Comparison of ENCODE assay signal across 8 cellular contexts in the genomic region with DNA sequence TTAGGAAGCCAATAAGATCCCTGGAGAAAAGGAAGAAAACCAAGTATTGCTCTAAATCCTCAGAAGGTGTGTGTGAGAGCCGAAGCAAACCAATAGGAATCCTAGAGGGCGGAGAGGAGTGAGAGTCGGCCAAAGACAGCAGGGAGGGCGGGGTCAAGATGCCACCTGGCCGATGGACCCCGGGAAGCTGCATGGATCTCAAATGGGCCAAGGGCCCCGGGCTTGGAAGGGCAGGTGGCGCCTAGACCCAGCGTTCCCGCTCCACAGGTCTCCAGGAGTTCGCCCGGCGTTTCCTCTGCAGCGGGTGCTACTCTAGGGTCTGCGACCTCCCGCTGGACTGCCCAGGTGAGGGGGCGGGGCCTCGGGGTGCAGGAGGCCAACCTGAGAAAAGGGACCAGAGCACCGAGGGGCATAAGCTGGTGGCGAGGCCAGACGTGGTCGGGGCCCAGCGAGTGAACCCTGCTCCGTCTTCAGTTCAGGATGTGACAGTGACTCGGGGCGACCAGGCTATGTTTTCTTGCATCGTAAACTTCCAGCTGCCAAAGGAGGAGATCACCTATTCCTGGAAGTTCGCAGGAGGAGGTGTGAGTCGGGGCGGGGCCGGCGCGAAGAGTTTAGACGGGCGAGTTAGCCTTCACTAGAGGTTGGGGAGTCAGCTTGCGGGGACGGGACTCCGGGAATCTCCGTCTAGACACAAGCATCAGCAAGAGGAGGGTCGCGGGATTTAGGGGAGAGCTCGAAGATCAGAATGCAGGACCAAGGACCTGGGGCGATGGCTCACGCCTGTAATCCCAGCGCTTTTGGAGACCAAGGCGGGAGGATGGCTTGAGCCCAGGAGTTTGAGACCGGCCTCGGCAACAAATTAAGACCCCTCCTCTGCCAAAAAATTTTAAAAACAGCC. TPM values are rescaled to one million over a fixed set of nuclear protein-coding genes. Genes with fewer than 3 reads are reported as not detected.
DNase-seq lines count a peak whose midpoint lies in the region; ATAC-seq, FAIRE-seq and TF ChIP-seq lines count a peak whose summit lies in the region.

No MANE protein-coding gene starts in this region.

- DNase-seq in adrenal gland (peak; percentile 42 to 77 (median 59)), BE2C (no peak)

- TF ChIP-seq CTCF in adrenal gland (IDR thresholded peaks at IDR 0.05) (no peak), BE2C (IDR thresholded peaks at IDR 0.05; ENCODE audit: low read depth, low read length) (no peak)

- peaks cover 3% of the 10 kb centered on the region for H3K9me3 Mint-ChIP-seq in stimulated activated memory B cell treated with anti-CD40 and anti-IgM and Interleukin-4, amounts not matched to agents 10 μg/mL and 1 μg/mL and 100 μg/mL, for 72 hours

- H3K4me3 Mint-ChIP-seq in stimulated activated memory B cell treated with anti-CD40 and anti-IgM and Interleukin-4, amounts not matched to agents 10 μg/mL and 1 μg/mL and 100 μg/mL, for 72 hours = peak overlapping the region; percentile 88

- H3K4me1 Mint-ChIP-seq in stimulated activated memory B cell treated with anti-CD40 and anti-IgM and Interleukin-4, amounts not matched to agents 10 μg/mL and 1 μg/mL and 100 μg/mL, for 72 hours = peaks cover 39% of the 10 kb centered on the region

- H3K4me3 ChIP-seq in HUES64 (ENCODE audit: low read length) (peak overlapping the region; percentile 79), adrenal gland (peak overlapping the region in 1 of 4 donors; percentile 62), BE2C (ENCODE audit: low read depth, low read length) (no peak overlapping the region)

- H3K27ac ChIP-seq in HUES64 (ENCODE audit: low read depth, low read length) (peak overlapping the region; percentile 89; the same call in 1 of the 2 replicates), adrenal gland (peak overlapping the region; percentile 31 to 97 (median 78))

- H3K36me3 ChIP-seq in HUES64 (ENCODE audit: insufficient read depth, low read length) (peaks cover 40% of the 10 kb centered on the region), adrenal gland (replicated peaks in 1 of 2) (peaks cover 0 to 54% of the 10 kb centered on the region in 2 donors), BE2C (peaks cover 40% of the 10 kb centered on the region)

- H3K27ac Mint-ChIP-seq in stimulated activated memory B cell treated with anti-CD40 and anti-IgM and Interleukin-4, amounts not matched to agents 10 μg/mL and 1 μg/mL and 100 μg/mL, for 72 hours = peak overlapping the region; percentile 93

- no peak for ATAC-seq in stimulated activated memory B cell treated with anti-CD40 and anti-IgM and Interleukin-4, amounts not matched to agents 10 μg/mL and 1 μg/mL and 100 μg/mL, for 72 hours
- no peak for ATAC-seq in HG02763 (IDR thresholded peaks at IDR 0.05; ENCODE audit: unreplicated experiment)
- no peak for ATAC-seq in GM19397 (IDR thresholded peaks at IDR 0.05; ENCODE audit: unreplicated experiment)
- ATAC-seq in GM18511 (IDR thresholded peaks at IDR 0.05; ENCODE audit: unreplicated experiment) = no peak

- FAIRE-seq in islet of Langerhans (lab: Jason Lieb, UNC) = peak; percentile 45

- TF ChIP-seq POLR2A in adrenal gland (IDR thresholded peaks at IDR 0.05) = no peak

- peaks cover 34% of the 10 kb centered on the region for H3K27me3 Mint-ChIP-seq in stimulated activated memory B cell treated with anti-CD40 and anti-IgM and Interleukin-4, amounts not matched to agents 10 μg/mL and 1 μg/mL and 100 μg/mL, for 72 hours

- no peaks in the 10 kb centered on the region for H3K9me3 ChIP-seq in HUES64 (ENCODE audit: insufficient read depth, low read depth, low read length)
- no peaks in the 10 kb centered on the region for H3K9me3 ChIP-seq in adrenal gland (replicated peaks in 1 of 3)
- H3K9me3 ChIP-seq in BE2C = no peaks in the 10 kb centered on the region

- H3K9ac ChIP-seq in HUES64 (ENCODE audit: low read depth, low read length) = 0 out of 2 replicates have a peak overlapping the region, but pooled peaks have one; percentile 36

- WGBS in HUES64 = 9% methylated on average over 48 of the region's 48 CpGs
- 47 to 57% (median 51%) methylated on average over 29 to 48 of the region's 48 CpGs for WGBS in adrenal gland, 4 donors

- H3K4me1 ChIP-seq in HUES64 (ENCODE audit: insufficient read depth, low read length) = peaks cover 6% of the 10 kb centered on the region; the same call in 1 of the 2 replicates
- H3K4me1 ChIP-seq in adrenal gland (replicated peaks in 1 of 2) = peaks cover 8 to 24% of the 10 kb centered on the region in 2 donors
- H3K4me1 ChIP-seq in BE2C = no peaks in the 10 kb centered on the region

- H3K27me3 ChIP-seq in HUES64 (ENCODE audit: insufficient read depth, low read length) (no peaks in the 10 kb centered on the region), adrenal gland (no peaks in the 10 kb centered on the region), BE2C (no peaks in the 10 kb centered on the region)

- intact Hi-C loops in adrenal gland (cut with DNase I) = no loop called here

- H3K36me3 Mint-ChIP-seq in stimulated activated memory B cell treated with anti-CD40 and anti-IgM and Interleukin-4, amounts not matched to agents 10 μg/mL and 1 μg/mL and 100 μg/mL, for 72 hours = peaks cover 26% of the 10 kb centered on the region

RNA-seq across cellular contexts. Expression of a gene that starts 9.9 kb away (rescaled TPM):
- 5.1 TPM for polyA plus RNA-seq in HUES64 (2013, experiment 1 of 2)
- 4.2 TPM for polyA plus RNA-seq in HUES64 (2013, experiment 2 of 2)
- 10 to 100 TPM in 7 of 8 donors, 1 to 10 TPM in 1; 2.2 to 56.0 (median 25.2) TPM for total RNA-seq in adrenal gland
- 100 to 1,000 TPM in 2 of 3 donors, 1 to 10 TPM in 1; 4.0 to 291 (median 123) TPM for polyA plus RNA-seq in adrenal gland
- polyA plus RNA-seq in BE2C (2012; ENCODE audit: insufficient read depth, insufficient read length, low read depth) = 3.6 TPM

RNA-seq across cellular contexts. Expression of a gene that starts 20.8 kb away (rescaled TPM):
- polyA plus RNA-seq in HUES64 (2013, experiment 1 of 2) = not detected
- polyA plus RNA-seq in HUES64 (2013, experiment 2 of 2) = not detected
- under 1 TPM in 3 of 8 donors, not detected in 5; 0.14 to 0.31 (median 0.17) TPM for total RNA-seq in adrenal gland
- polyA plus RNA-seq in adrenal gland = 1 to 10 TPM in 1 of 3 donors, under 1 TPM in 1, not detected in 1; 0.24 to 3.1 TPM
- polyA plus RNA-seq in BE2C (2012; ENCODE audit: insufficient read depth, insufficient read length, low read depth) = not detected

RNA-seq across cellular contexts. Expression of a gene that starts 48.7 kb away (rescaled TPM):
- not detected for polyA plus RNA-seq in HUES64 (2013, experiment 1 of 2)
- not detected for polyA plus RNA-seq in HUES64 (2013, experiment 2 of 2)
- total RNA-seq in adrenal gland = 10 to 100 TPM in 6 of 8 donors, 1 to 10 TPM in 1, under 1 TPM in 1; 0.85 to 31.1 (median 20.4) TPM
- polyA plus RNA-seq in adrenal gland = 10 to 100 TPM in 1 of 3 donors, 1 to 10 TPM in 2; 1.6 to 13.0 (median 2.3) TPM
- polyA plus RNA-seq in BE2C (2012; ENCODE audit: insufficient read depth, insufficient read length, low read depth) = 0.77 TPM

RNA-seq across cellular contexts. Expression of a gene that starts 56.4 kb away (rescaled TPM):
- not detected for polyA plus RNA-seq in HUES64 (2013, experiment 1 of 2)
- not detected for polyA plus RNA-seq in HUES64 (2013, experiment 2 of 2)
- 10 to 100 TPM in 4 of 8 donors, 1 to 10 TPM in 2, under 1 TPM in 1, not detected in 1; 0.72 to 29.0 (median 13.3) TPM for total RNA-seq in adrenal gland
- 1 to 10 TPM; 1.2 to 3.6 (median 2.7) TPM for polyA plus RNA-seq in adrenal gland
- polyA plus RNA-seq in BE2C (2012; ENCODE audit: insufficient read depth, insufficient read length, low read depth) = not detected

RNA-seq across cellular contexts. Expression of a gene that starts 58.0 kb away (rescaled TPM):
- not detected for polyA plus RNA-seq in HUES64 (2013, experiment 1 of 2)
- polyA plus RNA-seq in HUES64 (2013, experiment 2 of 2) = not detected
- total RNA-seq in adrenal gland = 1 to 10 TPM in 6 of 8 donors, under 1 TPM in 1, not detected in 1; 0.50 to 5.5 (median 3.2) TPM
- under 1 TPM; 0.24 to 0.97 (median 0.27) TPM for polyA plus RNA-seq in adrenal gland
- not detected for polyA plus RNA-seq in BE2C (2012; ENCODE audit: insufficient read depth, insufficient read length, low read depth)
